In the genomic region with DNA sequence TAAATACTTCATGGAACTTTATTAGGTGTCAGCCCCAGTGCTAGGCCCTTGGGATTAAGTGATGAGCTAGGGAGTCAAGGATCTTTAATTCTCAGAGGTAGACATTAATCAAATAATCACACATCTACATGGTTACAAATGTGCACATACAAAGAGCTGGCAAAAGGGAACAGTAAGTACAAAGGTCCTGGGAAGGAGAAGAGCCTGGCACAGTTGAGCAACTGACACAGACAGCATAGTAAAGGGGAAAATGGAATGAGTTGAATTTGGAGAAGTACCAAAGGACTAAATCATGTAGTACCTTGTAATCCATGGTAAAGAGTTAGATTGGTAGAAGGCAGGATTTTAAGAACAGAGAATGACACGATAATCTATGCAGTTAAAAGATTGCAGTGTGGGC, we compare ENCODE assay signal across 22 cellular contexts.
"Had no signal": no experiment of that assay in that cellular context is flagged by ENCODE, and none has a peak within 500 bp of the region (broad histone marks: within the 10 kb centered on the region; RNA-seq: fewer than 3 reads in every experiment).

No MANE protein-coding gene starts in this region.

- H3K4me3 ChIP-seq: coronary artery, esophagus squamous epithelium, gastroesophageal sphincter, heart left ventricle, hepatocyte, left ventricle myocardium inferior, lower lobe of right lung had no signal

- DNase-seq: dermis blood vessel endothelial cell; effector CD8-positive, alpha-beta T cell; effector memory CD8-positive, alpha-beta T cell; endodermal cell; erythroblast; esophagus squamous epithelium; foreskin fibroblast; foreskin melanocyte; heart left ventricle; hypothalamus; immature natural killer cell; islet precursor cell; kidney; kidney glomerular epithelial cell; left ventricle myocardium inferior; lower lobe of right lung; mesenchymal stem cell had no signal

- H3K9me3 ChIP-seq: esophagus squamous epithelium, gastroesophageal sphincter, heart left ventricle, left ventricle myocardium inferior, lower lobe of right lung had no signal

- H3K27ac ChIP-seq: coronary artery, epithelial cell of prostate, esophagus squamous epithelium, gastroesophageal sphincter, heart left ventricle, hepatocyte, left ventricle myocardium inferior, lower lobe of right lung had no signal

- H3K4me1 ChIP-seq: gastroesophageal sphincter, heart left ventricle, left ventricle myocardium inferior, lower lobe of right lung had no signal

- H3K36me3 ChIP-seq: esophagus squamous epithelium, gastroesophageal sphincter, heart left ventricle, left ventricle myocardium inferior, lower lobe of right lung had no signal

- ATAC-seq: effector memory CD8-positive, alpha-beta T cell; esophagus mucosa; gastroesophageal sphincter; heart left ventricle; lower lobe of right lung had no signal

- H3K27me3 ChIP-seq: esophagus squamous epithelium, gastroesophageal sphincter, heart left ventricle, hepatocyte had no signal
